Comparison of ENCODE assay signal across 20 cellular contexts in the genomic region with DNA sequence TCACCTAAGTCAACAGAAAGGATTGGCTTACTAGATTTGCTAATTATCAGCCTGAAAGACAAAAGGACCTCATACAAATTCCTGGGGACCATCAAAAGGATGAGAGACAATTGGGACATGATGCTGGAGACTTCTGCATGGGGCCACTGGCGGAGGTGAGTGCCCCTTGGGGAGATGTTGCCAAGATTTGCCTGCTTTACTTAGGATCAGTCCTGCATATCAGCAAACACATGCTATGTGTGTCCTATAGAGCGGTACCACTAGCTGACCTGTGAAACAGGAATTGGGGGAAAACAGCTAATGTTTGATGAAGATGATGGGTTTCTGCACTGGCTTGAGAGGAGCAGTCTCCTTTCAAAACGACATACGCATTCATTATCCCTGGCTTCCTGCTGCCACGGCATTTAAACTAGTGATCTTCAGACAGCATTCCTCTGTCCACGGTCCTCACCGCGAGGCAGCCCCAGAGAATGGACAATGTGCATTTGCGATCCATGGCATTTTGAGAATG.
DNase-seq lines count a peak whose midpoint lies in the region; ATAC-seq and TF ChIP-seq lines count a peak whose summit lies in the region.
"Had no signal": no experiment of that assay in that cellular context is flagged by ENCODE, and none has a peak within 500 bp of the region (broad histone marks: within the 10 kb centered on the region; RNA-seq: fewer than 3 reads in every experiment).

No MANE protein-coding gene starts in this region.

- 56 to 67% (median 61%) methylated on average over 9 of the region's 9 CpGs for whole genome bisulfite sequencing in ovary, 3 donors

- no peak for ATAC-seq in HG02798 (IDR thresholded peaks at IDR 0.05; ENCODE audit: poor library complexity, unreplicated experiment)
- ATAC-seq: activated T-cell treated with anti-CD3 and anti-CD28 coated beads, Interleukin-2, amount 50 U/mL, for 4 hours; gastroesophageal sphincter had no signal

- TF ChIP-seq POLR2A in ovary (IDR thresholded peaks at IDR 0.05), result no peak

- peak; percentile 23 for DNase-seq in NCI-H82 (lab: John Stamatoyannopoulos, UW)
- DNase-seq in NCI-H82 treated with DMSO at 0.1 percent for 48 hours (lab: John Stamatoyannopoulos, UW; ENCODE audit: unreplicated experiment), result no peak
- peak; percentile 17 for DNase-seq in adipocyte (ENCODE audit: low read depth)
- peak; percentile 58 for DNase-seq in iPS DF 4.7 (ENCODE audit: extremely low read depth, low spot score)
- peak; percentile 54 for DNase-seq in renal cortical epithelial cell (ENCODE audit: low read depth)
- DNase-seq in ovary, result no peak
- DNase-seq in pons (ENCODE audit: low spot score), result no peak
- DNase-seq: activated CD4-positive, alpha-beta T cell treated with anti-CD3 and anti-CD28 coated beads, Interleukin-2, amount 10 ng/mL, durations not matched to agents 24 days and 14 days; activated naive CD8-positive, alpha-beta T cell treated with anti-CD3 and anti-CD28 coated beads for 36 hours; activated T-cell treated with anti-CD3 and anti-CD28 coated beads, Interleukin-2, amount 50 U/mL, for 4 hours; C1 segment of cervical spinal cord; DMS 273 treated with DMSO at 0.1 percent for 48 hours; NCI-H2081 treated with DMSO at 0.1 percent for 48 hours; posterior cingulate gyrus; SHP77 treated with DMSO at 0.1 percent for 48 hours; spleen; stimulated activated naive CD4-positive, alpha-beta T cell; upper lobe of left lung had no signal

- TF ChIP-seq EP300 in ovary (IDR thresholded peaks at IDR 0.05), result no peak

- no peak overlapping the region for H3K9ac ChIP-seq in adipocyte (ENCODE audit: low read length)

- no peaks in the 10 kb centered on the region for H3K4me1 ChIP-seq in adipocyte (ENCODE audit: control insufficient read depth, insufficient read depth, low read length)
- H3K4me1 ChIP-seq in ovary (ENCODE audit: insufficient read depth), result no peaks in the 10 kb centered on the region
- H3K4me1 ChIP-seq: gastroesophageal sphincter, spleen, upper lobe of left lung had no signal

- H3K4me3 ChIP-seq in adipocyte (ENCODE audit: low read length), result no peak overlapping the region
- H3K4me3 ChIP-seq in ovary, result no peak overlapping the region
- H3K4me3 ChIP-seq: gastroesophageal sphincter, spleen, upper lobe of left lung had no signal

- H3K27me3 ChIP-seq in adipocyte (replicated peaks; ENCODE audit: control insufficient read depth, insufficient read depth, low read length) (no peaks in the 10 kb centered on the region), ovary (no peaks in the 10 kb centered on the region)
- H3K27me3 ChIP-seq: spleen, upper lobe of left lung had no signal

- intact Hi-C loops in ovary (cut with DNase I), result no loop called here

- H3K9me3 ChIP-seq in adipocyte (ENCODE audit: control insufficient read depth, low read length), result no peaks in the 10 kb centered on the region
- no peaks in the 10 kb centered on the region for H3K9me3 ChIP-seq in ovary
- H3K9me3 ChIP-seq: gastroesophageal sphincter, spleen, upper lobe of left lung had no signal

- no peak overlapping the region for H3K27ac ChIP-seq in ovary
- H3K27ac ChIP-seq: gastroesophageal sphincter, spleen, upper lobe of left lung had no signal

- no peak for TF ChIP-seq CTCF in ovary (IDR thresholded peaks at IDR 0.05)

- H3K36me3 ChIP-seq in adipocyte (ENCODE audit: control insufficient read depth, insufficient read depth, low read length, severe bottlenecking) (no peaks in the 10 kb centered on the region), ovary (no peaks in the 10 kb centered on the region)
- H3K36me3 ChIP-seq: gastroesophageal sphincter, spleen, upper lobe of left lung had no signal

Comparison
In these comparisons a context has a peak if more than half of its experiments do, and no peak if none do; other contexts are left out.
1. DNase-seq: peak in NCI-H82 (single experiment), adipocyte (single experiment), iPS DF 4.7 (single experiment) and renal cortical epithelial cell (single experiment); none in NCI-H82 treated with DMSO at 0.1 percent for 48 hours (single experiment), ovary (0 of 5) and pons (single experiment).